Comparison of ENCODE assay signal across 1 cellular context in genomic region chr7:91979590-91979989, GRCh38.
TF ChIP-seq lines count a peak whose summit lies in the region.

No MANE protein-coding gene starts in this region.

TF ChIP-seq in GM12878, 131 proteins besides CTCF, POLR2A, EP300 and RAD21 (continued from another document):
- TF ChIP-seq PAX5 (IDR thresholded peaks at IDR 0.05; ENCODE audit: borderline replicate concordance, low read depth, low read length) (no peak), SRF (IDR thresholded peaks at IDR 0.05; ENCODE audit: low read depth in 2 of 2, low read length in 2 of 2) (no peak), RELA (IDR thresholded peaks at IDR 0.05; ENCODE audit: borderline replicate concordance, partially characterized antibody) (no peak), EED (IDR thresholded peaks at IDR 0.05; ENCODE audit: low read depth) (no peak), BACH1 (IDR thresholded peaks at IDR 0.05; ENCODE audit: borderline replicate concordance) (no peak), ETV6 (conservative IDR thresholded peaks at IDR 0.05 in 1 of 2, IDR thresholded peaks at IDR 0.05 in 1 of 2; ENCODE audit: borderline replicate concordance in 1 of 2, low read depth in 1 of 2) (no peak), MXI1 (IDR thresholded peaks at IDR 0.05; ENCODE audit: low read depth, low read length) (no peak), HDAC6 (IDR thresholded peaks at IDR 0.05; ENCODE audit: unreplicated experiment) (no peak), CHD2 (IDR thresholded peaks at IDR 0.05; ENCODE audit: borderline replicate concordance, low read depth, low read length) (no peak), MLLT1 (IDR thresholded peaks at IDR 0.05) (no peak), JUNB (IDR thresholded peaks at IDR 0.05) (no peak), PAX8 (IDR thresholded peaks at IDR 0.05) (no peak)
- TF ChIP-seq, protein P1, sequence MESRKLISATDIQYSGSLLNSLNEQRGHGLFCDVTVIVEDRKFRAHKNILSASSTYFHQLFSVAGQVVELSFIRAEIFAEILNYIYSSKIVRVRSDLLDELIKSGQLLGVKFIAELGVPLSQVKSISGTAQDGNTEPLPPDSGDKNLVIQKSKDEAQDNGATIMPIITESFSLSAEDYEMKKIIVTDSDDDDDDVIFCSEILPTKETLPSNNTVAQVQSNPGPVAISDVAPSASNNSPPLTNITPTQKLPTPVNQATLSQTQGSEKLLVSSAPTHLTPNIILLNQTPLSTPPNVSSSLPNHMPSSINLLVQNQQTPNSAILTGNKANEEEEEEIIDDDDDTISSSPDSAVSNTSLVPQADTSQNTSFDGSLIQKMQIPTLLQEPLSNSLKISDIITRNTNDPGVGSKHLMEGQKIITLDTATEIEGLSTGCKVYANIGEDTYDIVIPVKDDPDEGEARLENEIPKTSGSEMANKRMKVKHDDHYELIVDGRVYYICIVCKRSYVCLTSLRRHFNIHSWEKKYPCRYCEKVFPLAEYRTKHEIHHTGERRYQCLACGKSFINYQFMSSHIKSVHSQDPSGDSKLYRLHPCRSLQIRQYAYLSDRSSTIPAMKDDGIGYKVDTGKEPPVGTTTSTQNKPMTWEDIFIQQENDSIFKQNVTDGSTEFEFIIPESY (IDR thresholded peaks at IDR 0.05), result no peak
